11 cellular contexts compared by ENCODE assay signal in genomic region chr10:99394761-99395386, GRCh38. TPM values are rescaled to one million over a fixed set of nuclear protein-coding genes. Genes with fewer than 3 reads are reported as not detected.
DNase-seq lines count a peak whose midpoint lies in the region; ATAC-seq and TF ChIP-seq lines count a peak whose summit lies in the region.
"Had no signal": no experiment of that assay in that cellular context is flagged by ENCODE, and none has a peak within 500 bp of the region (broad histone marks: within the 10 kb centered on the region; RNA-seq: fewer than 3 reads in every experiment).

No MANE protein-coding gene starts in this region.

- dilution Hi-C loops in IMR-90 (cut with HindIII; ENCODE audit: low sequenced_read_pairs, unreplicated experiment), result no loop called here

- no peak overlapping the region for H3K4me2 ChIP-seq in IMR-90 (ENCODE audit: low read depth, low read length)
- H3K4me2 ChIP-seq in PC-3 (ENCODE audit: low read length), result peak overlapping the region; percentile 73

- no peaks in the 10 kb centered on the region for H3K79me1 ChIP-seq in IMR-90 (ENCODE audit: low read depth in 1 of 2, low read length in 2 of 2)

- peak overlapping the region; percentile 34; the same call in 1 of the 2 replicates for H4K91ac ChIP-seq in IMR-90 (ENCODE audit: insufficient read depth, low read depth, low read length)

- H3K23ac ChIP-seq in IMR-90 (ENCODE audit: low read depth, low read length), result 0 out of 2 replicates have a peak overlapping the region, but pooled peaks have one; percentile 31

- no peak for TF ChIP-seq RAD21 in IMR-90 (IDR thresholded peaks at IDR 0.05; ENCODE audit: low read length)

- H3K9me2 ChIP-seq in PC-3 (replicated peaks; ENCODE audit: low read length), result no peaks in the 10 kb centered on the region

- TF ChIP-seq CTCF in 22Rv1 (IDR thresholded peaks at IDR 0.05) (no peak), IMR-90 (conservative IDR thresholded peaks at IDR 0.05; ENCODE audit: low read depth, low read length) (no peak), PC-3 (conservative IDR thresholded peaks at IDR 0.05; ENCODE audit: low read depth, low read length) (no peak)

- POLR2A ChIA-PET in IMR-90 (lab: Charles Lee; ENCODE audit: unreplicated experiment) (no interaction called here), PC-3 (lab: Charles Lee; ENCODE audit: unreplicated experiment) (no interaction called here)

- no CpG with 5 or more reads among the region's 7 CpGs for WGBS in IMR-90 (ENCODE audit: extremely low coverage in 2 of 2, insufficient read length in 1 of 2), 2 experiments

- DNase-seq in IMR-90 (no peak), PC-3 (peak; percentile 81)
- DNase-seq: activated CD8-positive, alpha-beta T cell treated with anti-CD3 and anti-CD28 coated beads, Interleukin-2, amount 10 ng/mL, durations not matched to agents 7 days and 5 days; Kasumi-1; small intestine had no signal

- ATAC-seq in IMR-90 (ENCODE audit: low read depth), result no peak
- ATAC-seq in PC-3, result peak; percentile 23
- no peak for ATAC-seq in HG03571 (IDR thresholded peaks at IDR 0.05; ENCODE audit: unreplicated experiment)
- no peak for ATAC-seq in GM19397 (IDR thresholded peaks at IDR 0.05; ENCODE audit: unreplicated experiment)
- ATAC-seq in GM21515 (IDR thresholded peaks at IDR 0.05; ENCODE audit: unreplicated experiment), result no peak
- ATAC-seq in GM18502 (IDR thresholded peaks at IDR 0.05; ENCODE audit: poor library complexity, unreplicated experiment), result no peak
- ATAC-seq: activated CD8-positive, alpha-beta T cell treated with anti-CD3 and anti-CD28 coated beads, Interleukin-2, amount 10 ng/mL, durations not matched to agents 7 days and 5 days had no signal

- peak overlapping the region; percentile 80; the same call in 2 of the 3 replicates for H2BK15ac ChIP-seq in IMR-90 (ENCODE audit: low read depth, low read length)

- H3K4ac ChIP-seq in IMR-90 (ENCODE audit: low read depth, low read length), result peak overlapping the region; percentile 71

- H2AFZ ChIP-seq in IMR-90 (replicated peaks; ENCODE audit: low read length, poor library complexity) (peak overlapping the region; percentile 15), PC-3 (ENCODE audit: low read length) (no peak overlapping the region)

- H2AK5ac ChIP-seq in IMR-90 (ENCODE audit: low read depth, low read length), result peak overlapping the region; percentile 73

- CTCF ChIA-PET in IMR-90 (lab: Yijun Ruan, JAX) (no interaction called here), PC-3 (lab: Charles Lee) (interaction anchor here (0.6 kb wide), 1 partner anchor 39 kb away, joined by 4 read pairs; no protein-coding TSS in a partner anchor)

- peak overlapping the region; percentile 13 for H2BK5ac ChIP-seq in IMR-90 (ENCODE audit: low read depth, low read length, poor library complexity, severe bottlenecking)

- H2BK120ac ChIP-seq in IMR-90 (ENCODE audit: low read depth, low read length), result peak overlapping the region; percentile 76

- peak overlapping the region in 1 of 2 experiments; percentile 31; a peak in 1 of 4 replicates for H4K8ac ChIP-seq in IMR-90 (ENCODE audit: low read depth in 2 of 2, low read length in 2 of 2)

- H3K4me1 ChIP-seq in IMR-90 (ENCODE audit: control insufficient read depth, insufficient read depth, low read length), result peaks cover 12% of the 10 kb centered on the region
- H3K4me1 ChIP-seq in PC-3 (ENCODE audit: insufficient read depth, low read length), result peaks cover 58% of the 10 kb centered on the region

- H3K36me3 ChIP-seq in IMR-90 (ENCODE audit: control insufficient read depth, insufficient read depth, low read length), result peaks cover 7% of the 10 kb centered on the region
- H3K36me3 ChIP-seq in PC-3 (ENCODE audit: low read depth, low read length), result peaks cover 15% of the 10 kb centered on the region; the same call in 1 of the 2 replicates

- BruUV-seq in IMR-90 (replicated peaks; lab: Mats Ljungman, UMichigan) (no TSS peak), PC-3 (replicated peaks; lab: Mats Ljungman, UMichigan) (no TSS peak)

- peak overlapping the region; percentile 49; the same call in 1 of the 2 replicates for H3K14ac ChIP-seq in IMR-90 (replicated peaks; ENCODE audit: low read depth, low read length)

- no peak overlapping the region for H3K9ac ChIP-seq in IMR-90 (ENCODE audit: low read depth, low read length)
- peak overlapping the region; percentile 47 for H3K9ac ChIP-seq in PC-3 (ENCODE audit: low read length)

- H2AK9ac ChIP-seq in IMR-90 (replicated peaks; ENCODE audit: low read depth, low read length, poor library complexity), result peak overlapping the region; percentile 47

- no peaks in the 10 kb centered on the region for H3K79me2 ChIP-seq in PC-3 (ENCODE audit: low read length)

- peak overlapping the region; percentile 68 for H3K27ac ChIP-seq in 22Rv1
- H3K27ac ChIP-seq in IMR-90 (ENCODE audit: insufficient read depth, low read length), result no peak overlapping the region
- peak overlapping the region; percentile 91 for H3K27ac ChIP-seq in PC-3 (ENCODE audit: low read length)
- H3K27ac ChIP-seq in layer of hippocampus (ENCODE audit: low read depth, low read length), result peak overlapping the region; percentile 58

- H4K5ac ChIP-seq in IMR-90 (ENCODE audit: low read depth, low read length), result no peak overlapping the region; the same call in 1 of the 2 replicates

- peak overlapping the region; percentile 76; the same call in 1 of the 2 replicates for H2BK20ac ChIP-seq in IMR-90 (ENCODE audit: low read depth, low read length)

- H3K9me3 ChIP-seq in IMR-90 (ENCODE audit: control insufficient read depth, insufficient read depth, low read length), result no peaks in the 10 kb centered on the region
- no peaks in the 10 kb centered on the region for H3K9me3 ChIP-seq in PC-3 (ENCODE audit: low read length)

- H3K9me1 ChIP-seq in IMR-90 (ENCODE audit: insufficient read depth, low read length), result peaks cover 21% of the 10 kb centered on the region

- in situ Hi-C loops in IMR-90 (cut with MboI; ENCODE audit: low sequenced_read_pairs), result loop anchor here (5.0 kb wide), 1 partner anchor 217 kb away; no protein-coding TSS in a partner anchor

- no peaks in the 10 kb centered on the region; the same call in 1 of the 2 replicates for H4K20me1 ChIP-seq in IMR-90 (ENCODE audit: insufficient read depth, low read length)
- H4K20me1 ChIP-seq in PC-3 (ENCODE audit: low read length), result no peaks in the 10 kb centered on the region

- no peaks in the 10 kb centered on the region; the same call in 1 of the 2 replicates for H3K27me3 ChIP-seq in IMR-90 (ENCODE audit: control insufficient read depth, insufficient read depth, low read length)
- no peaks in the 10 kb centered on the region for H3K27me3 ChIP-seq in PC-3 (ENCODE audit: low read length)
- H3K27me3 ChIP-seq in layer of hippocampus (ENCODE audit: control insufficient read depth, insufficient read depth, low read length), result no peaks in the 10 kb centered on the region

- H3K18ac ChIP-seq in IMR-90 (ENCODE audit: low read depth, low read length), result no peak overlapping the region; the same call in 1 of the 2 replicates

- H3K4me3 ChIP-seq in IMR-90 (ENCODE audit: insufficient read depth, low read depth, low read length), result no peak overlapping the region
- H3K4me3 ChIP-seq in PC-3 (ENCODE audit: low read length), result peak overlapping the region; percentile 43

- H3K56ac ChIP-seq in IMR-90 (ENCODE audit: extremely low read depth, insufficient read depth, low read length), result peak overlapping the region; percentile 8; the same call in 1 of the 2 replicates

- intact Hi-C loops in IMR-90 (cut with micrococcal nuclease) (loop anchor here (5.0 kb wide), 2 partner anchors 152 to 928 kb away; no protein-coding TSS in a partner anchor), PC-3 (cut with micrococcal nuclease) (loop anchor here (1.0 kb wide), 1 partner anchor 35 kb away; the partner anchor contains the start of gene GOT1)

- no peak for TF ChIP-seq POLR2A in IMR-90 (IDR thresholded peaks at IDR 0.05; ENCODE audit: low read depth, low read length)

- H3F3A ChIP-seq in PC-3 (ENCODE audit: low read length, unreplicated experiment), result peaks cover 7% of the 10 kb centered on the region

TF ChIP-seq in IMR-90, 13 proteins besides CTCF, POLR2A, EP300 and RAD21 (continues in another document):
- no peak for TF ChIP-seq ELK1 (IDR thresholded peaks at IDR 0.05; ENCODE audit: borderline replicate concordance, low read depth, low read length)
- no peak for TF ChIP-seq CHD1 (IDR thresholded peaks at IDR 0.05; ENCODE audit: low read depth, low read length)
- no peak for TF ChIP-seq MXI1 (IDR thresholded peaks at IDR 0.05; ENCODE audit: borderline replicate concordance, low read depth, low read length)
- no peak for TF ChIP-seq NFE2L2 (IDR thresholded peaks at IDR 0.05; ENCODE audit: low read depth, low read length)
- no peak for TF ChIP-seq BHLHE40 (IDR thresholded peaks at IDR 0.05; ENCODE audit: low read depth, low read length)
- TF ChIP-seq CEBPB (IDR thresholded peaks at IDR 0.05; ENCODE audit: low read depth, low read length), result no peak
- TF ChIP-seq MAZ (IDR thresholded peaks at IDR 0.05; ENCODE audit: borderline replicate concordance, low read depth, low read length), result no peak
- no peak for TF ChIP-seq MAFK (IDR thresholded peaks at IDR 0.05; ENCODE audit: low read depth, low read length)
- TF ChIP-seq USF2 (IDR thresholded peaks at IDR 0.05; ENCODE audit: low read depth, low read length), result no peak
- TF ChIP-seq RCOR1 (IDR thresholded peaks at IDR 0.05; ENCODE audit: insufficient replicate concordance, low read length), result no peak
- no peak for TF ChIP-seq FOS (IDR thresholded peaks at IDR 0.05; ENCODE audit: low read depth, low read length)
- TF ChIP-seq SMC3 (IDR thresholded peaks at IDR 0.05; ENCODE audit: low read depth, low read length), result no peak

RNA-seq across cellular contexts. Expression of gene GOT1, which starts 35.5 kb away (rescaled TPM):
- total RNA-seq in IMR-90 (2012; rRNA removed) (38.6 and 46.1 TPM in 2 replicates), PC-3 (2014; rRNA removed) (27.4 and 32.6 TPM in 2 replicates)
- polyA plus RNA-seq in IMR-90 (2012; rRNA removed), result 29.2 and 29.4 TPM in 2 replicates
- 11.5 and 14.4 TPM in 2 replicates for polyA plus RNA-seq in IMR-90 (2012; cell fraction: cytosol; rRNA removed)
- polyA plus RNA-seq in IMR-90 (2012; cell fraction: nucleus; rRNA removed; ENCODE audit: low replicate concordance), result 9.2 and 22.7 TPM in 2 replicates
